In the genomic region with DNA sequence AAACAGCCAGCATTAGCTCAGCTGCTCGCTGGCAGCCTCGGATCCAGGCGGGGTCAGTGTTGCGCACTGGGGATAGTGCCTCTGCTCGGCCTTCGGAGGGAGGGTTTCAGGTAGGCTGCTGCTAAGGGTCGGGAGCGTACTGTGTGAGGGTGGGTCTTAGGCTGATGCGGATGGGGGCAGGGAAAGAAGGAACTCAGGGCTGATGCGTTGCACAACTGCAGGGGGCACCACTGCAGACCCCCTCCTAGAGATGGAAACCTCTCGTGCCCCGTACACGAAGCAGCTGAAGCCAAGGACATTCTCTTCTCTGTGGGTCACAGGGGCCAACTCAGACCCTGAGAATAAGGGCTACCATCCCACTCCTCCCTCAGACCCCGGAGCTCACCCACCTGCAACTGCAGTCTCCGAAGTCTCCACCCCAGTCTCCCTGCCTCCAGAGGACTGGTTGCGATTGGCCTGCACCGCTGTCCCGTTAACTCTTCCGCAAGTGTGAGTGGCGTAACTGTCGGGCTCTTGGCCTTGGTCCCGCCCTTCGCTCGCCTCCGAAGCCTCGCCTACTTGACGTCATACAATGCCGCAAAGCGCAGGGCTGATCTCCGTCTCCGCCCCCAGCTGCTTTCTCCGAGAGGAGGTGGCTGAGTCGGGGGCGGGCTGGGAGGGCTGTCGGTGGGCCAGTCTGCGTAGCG, we compare ENCODE assay signal across 1 cellular context.
TF ChIP-seq lines count a peak whose summit lies in the region.

A gene with protein sequence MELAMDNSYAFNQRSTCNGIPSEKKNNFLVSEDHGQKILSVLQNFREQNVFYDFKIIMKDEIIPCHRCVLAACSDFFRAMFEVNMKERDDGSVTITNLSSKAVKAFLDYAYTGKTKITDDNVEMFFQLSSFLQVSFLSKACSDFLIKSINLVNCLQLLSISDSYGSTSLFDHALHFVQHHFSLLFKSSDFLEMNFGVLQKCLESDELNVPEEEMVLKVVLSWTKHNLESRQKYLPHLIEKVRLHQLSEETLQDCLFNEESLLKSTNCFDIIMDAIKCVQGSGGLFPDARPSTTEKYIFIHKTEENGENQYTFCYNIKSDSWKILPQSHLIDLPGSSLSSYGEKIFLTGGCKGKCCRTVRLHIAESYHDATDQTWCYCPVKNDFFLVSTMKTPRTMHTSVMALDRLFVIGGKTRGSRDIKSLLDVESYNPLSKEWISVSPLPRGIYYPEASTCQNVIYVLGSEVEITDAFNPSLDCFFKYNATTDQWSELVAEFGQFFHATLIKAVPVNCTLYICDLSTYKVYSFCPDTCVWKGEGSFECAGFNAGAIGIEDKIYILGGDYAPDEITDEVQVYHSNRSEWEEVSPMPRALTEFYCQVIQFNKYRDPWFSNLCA (minus strand): TSS at position 425 of the 686 bp plus-strand sequence. CDS start 18,250 bp downstream, outside the sequence.

TF ChIP-seq in HepG2, 621 proteins besides CTCF, POLR2A, EP300 and RAD21 (continued from another document and continues in another):
- no peak for TF ChIP-seq GATAD1 (CRISPR knock-in tag; IDR thresholded peaks at IDR 0.05)
- no peak for TF ChIP-seq ZNF724P (CRISPR knock-in tag; IDR thresholded peaks at IDR 0.05; ENCODE audit: borderline replicate concordance)
- TF ChIP-seq RNF2 (conservative IDR thresholded peaks at IDR 0.05; ENCODE audit: low read depth) = 0 out of 2 replicates have a peak, but pooled peaks have one; percentile 38
- TF ChIP-seq, protein P1, sequence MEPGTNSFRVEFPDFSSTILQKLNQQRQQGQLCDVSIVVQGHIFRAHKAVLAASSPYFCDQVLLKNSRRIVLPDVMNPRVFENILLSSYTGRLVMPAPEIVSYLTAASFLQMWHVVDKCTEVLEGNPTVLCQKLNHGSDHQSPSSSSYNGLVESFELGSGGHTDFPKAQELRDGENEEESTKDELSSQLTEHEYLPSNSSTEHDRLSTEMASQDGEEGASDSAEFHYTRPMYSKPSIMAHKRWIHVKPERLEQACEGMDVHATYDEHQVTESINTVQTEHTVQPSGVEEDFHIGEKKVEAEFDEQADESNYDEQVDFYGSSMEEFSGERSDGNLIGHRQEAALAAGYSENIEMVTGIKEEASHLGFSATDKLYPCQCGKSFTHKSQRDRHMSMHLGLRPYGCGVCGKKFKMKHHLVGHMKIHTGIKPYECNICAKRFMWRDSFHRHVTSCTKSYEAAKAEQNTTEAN (CRISPR knock-in tag; conservative IDR thresholded peaks at IDR 0.05) = no peak
- peak; percentile 73; the same call in 1 of the 2 replicates for TF ChIP-seq ZNF124 (CRISPR knock-in tag; IDR thresholded peaks at IDR 0.05)
- 0 out of 4 replicates have a peak, but pooled peaks of 1 of the 2 experiments have one; percentile 16 for TF ChIP-seq ATF4 (CRISPR knock-in tag; IDR thresholded peaks at IDR 0.05)
- TF ChIP-seq NFATC3 (CRISPR knock-in tag; IDR thresholded peaks at IDR 0.05) = no peak
- TF ChIP-seq BORCS8-MEF2B (CRISPR knock-in tag; IDR thresholded peaks at IDR 0.05) = peak; percentile 71; the same call in 1 of the 2 replicates
- 0 out of 2 replicates have a peak, but pooled peaks have one; percentile 3 for TF ChIP-seq FOXK1 (CRISPR knock-in tag; IDR thresholded peaks at IDR 0.05; ENCODE audit: borderline replicate concordance, low read depth)
- TF ChIP-seq, protein P2, sequence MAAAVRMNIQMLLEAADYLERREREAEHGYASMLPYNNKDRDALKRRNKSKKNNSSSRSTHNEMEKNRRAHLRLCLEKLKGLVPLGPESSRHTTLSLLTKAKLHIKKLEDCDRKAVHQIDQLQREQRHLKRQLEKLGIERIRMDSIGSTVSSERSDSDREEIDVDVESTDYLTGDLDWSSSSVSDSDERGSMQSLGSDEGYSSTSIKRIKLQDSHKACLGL (CRISPR knock-in tag; IDR thresholded peaks at IDR 0.05) = no peak
- TF ChIP-seq LBX2 (CRISPR knock-in tag; IDR thresholded peaks at IDR 0.05; ENCODE audit: borderline replicate concordance) = no peak
- TF ChIP-seq ZNF24 (IDR thresholded peaks at IDR 0.05) = 0 out of 2 replicates have a peak, but pooled peaks have one; percentile 6
- TF ChIP-seq CREB1 (IDR thresholded peaks at IDR 0.05) = peak; percentile 89
- TF ChIP-seq CREB1 (CRISPR knock-in tag; IDR thresholded peaks at IDR 0.05) = peak; percentile 85
- TF ChIP-seq ZNF550 (CRISPR knock-in tag; IDR thresholded peaks at IDR 0.05; ENCODE audit: borderline replicate concordance) = 0 out of 2 replicates have a peak, but pooled peaks have one; percentile 68
- no peak for TF ChIP-seq PCBP2 (optimal IDR thresholded peaks at IDR 0.05; ENCODE audit: low read depth, low read length, poor library complexity, severe bottlenecking)
- TF ChIP-seq AFF4 (CRISPR knock-in tag; IDR thresholded peaks at IDR 0.05) = no peak
- TF ChIP-seq ZNF329 (CRISPR knock-in tag; IDR thresholded peaks at IDR 0.05; ENCODE audit: low read depth) = 0 out of 2 replicates have a peak, but pooled peaks have one; percentile 75
- no peak for TF ChIP-seq RFX3 (CRISPR knock-in tag; IDR thresholded peaks at IDR 0.05)
- TF ChIP-seq FOXK2 (IDR thresholded peaks at IDR 0.05) = no peak
- no peak for TF ChIP-seq ZNF207 (IDR thresholded peaks at IDR 0.05; ENCODE audit: borderline replicate concordance)
- TF ChIP-seq ZNF282 (IDR thresholded peaks at IDR 0.05; ENCODE audit: partially characterized antibody) = no peak
- no peak for TF ChIP-seq ZEB1 (IDR thresholded peaks at IDR 0.05; ENCODE audit: insufficient replicate concordance, low read depth)
- TF ChIP-seq ZSCAN29 (CRISPR knock-in tag; conservative IDR thresholded peaks at IDR 0.05) = 0 out of 2 replicates have a peak, but pooled peaks have one; percentile 50
- TF ChIP-seq, protein P3, sequence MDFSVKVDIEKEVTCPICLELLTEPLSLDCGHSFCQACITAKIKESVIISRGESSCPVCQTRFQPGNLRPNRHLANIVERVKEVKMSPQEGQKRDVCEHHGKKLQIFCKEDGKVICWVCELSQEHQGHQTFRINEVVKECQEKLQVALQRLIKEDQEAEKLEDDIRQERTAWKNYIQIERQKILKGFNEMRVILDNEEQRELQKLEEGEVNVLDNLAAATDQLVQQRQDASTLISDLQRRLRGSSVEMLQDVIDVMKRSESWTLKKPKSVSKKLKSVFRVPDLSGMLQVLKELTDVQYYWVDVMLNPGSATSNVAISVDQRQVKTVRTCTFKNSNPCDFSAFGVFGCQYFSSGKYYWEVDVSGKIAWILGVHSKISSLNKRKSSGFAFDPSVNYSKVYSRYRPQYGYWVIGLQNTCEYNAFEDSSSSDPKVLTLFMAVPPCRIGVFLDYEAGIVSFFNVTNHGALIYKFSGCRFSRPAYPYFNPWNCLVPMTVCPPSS (IDR thresholded peaks at IDR 0.05) = no peak
- peak; percentile 37; the same call in 1 of the 2 replicates for TF ChIP-seq ZBTB20 (CRISPR knock-in tag; IDR thresholded peaks at IDR 0.05; ENCODE audit: borderline replicate concordance, low read depth)
- TF ChIP-seq, protein P4, sequence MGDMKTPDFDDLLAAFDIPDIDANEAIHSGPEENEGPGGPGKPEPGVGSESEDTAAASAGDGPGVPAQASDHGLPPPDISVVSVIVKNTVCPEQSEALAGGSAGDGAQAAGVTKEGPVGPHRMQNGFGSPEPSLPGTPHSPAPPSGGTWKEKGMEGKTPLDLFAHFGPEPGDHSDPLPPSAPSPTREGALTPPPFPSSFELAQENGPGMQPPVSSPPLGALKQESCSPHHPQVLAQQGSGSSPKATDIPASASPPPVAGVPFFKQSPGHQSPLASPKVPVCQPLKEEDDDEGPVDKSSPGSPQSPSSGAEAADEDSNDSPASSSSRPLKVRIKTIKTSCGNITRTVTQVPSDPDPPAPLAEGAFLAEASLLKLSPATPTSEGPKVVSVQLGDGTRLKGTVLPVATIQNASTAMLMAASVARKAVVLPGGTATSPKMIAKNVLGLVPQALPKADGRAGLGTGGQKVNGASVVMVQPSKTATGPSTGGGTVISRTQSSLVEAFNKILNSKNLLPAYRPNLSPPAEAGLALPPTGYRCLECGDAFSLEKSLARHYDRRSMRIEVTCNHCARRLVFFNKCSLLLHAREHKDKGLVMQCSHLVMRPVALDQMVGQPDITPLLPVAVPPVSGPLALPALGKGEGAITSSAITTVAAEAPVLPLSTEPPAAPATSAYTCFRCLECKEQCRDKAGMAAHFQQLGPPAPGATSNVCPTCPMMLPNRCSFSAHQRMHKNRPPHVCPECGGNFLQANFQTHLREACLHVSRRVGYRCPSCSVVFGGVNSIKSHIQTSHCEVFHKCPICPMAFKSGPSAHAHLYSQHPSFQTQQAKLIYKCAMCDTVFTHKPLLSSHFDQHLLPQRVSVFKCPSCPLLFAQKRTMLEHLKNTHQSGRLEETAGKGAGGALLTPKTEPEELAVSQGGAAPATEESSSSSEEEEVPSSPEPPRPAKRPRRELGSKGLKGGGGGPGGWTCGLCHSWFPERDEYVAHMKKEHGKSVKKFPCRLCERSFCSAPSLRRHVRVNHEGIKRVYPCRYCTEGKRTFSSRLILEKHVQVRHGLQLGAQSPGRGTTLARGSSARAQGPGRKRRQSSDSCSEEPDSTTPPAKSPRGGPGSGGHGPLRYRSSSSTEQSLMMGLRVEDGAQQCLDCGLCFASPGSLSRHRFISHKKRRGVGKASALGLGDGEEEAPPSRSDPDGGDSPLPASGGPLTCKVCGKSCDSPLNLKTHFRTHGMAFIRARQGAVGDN (CRISPR knock-in tag; IDR thresholded peaks at IDR 0.05) = peak; percentile 47
- TF ChIP-seq MATR3 (CRISPR knock-in tag; IDR thresholded peaks at IDR 0.05) = no peak
- no peak for TF ChIP-seq ZKSCAN1 (IDR thresholded peaks at IDR 0.05; ENCODE audit: low read length)
- TF ChIP-seq ZNF337 (CRISPR knock-in tag; IDR thresholded peaks at IDR 0.05; ENCODE audit: borderline replicate concordance, low read depth) = 0 out of 2 replicates have a peak, but pooled peaks have one; percentile 10
- TF ChIP-seq, protein P5, sequence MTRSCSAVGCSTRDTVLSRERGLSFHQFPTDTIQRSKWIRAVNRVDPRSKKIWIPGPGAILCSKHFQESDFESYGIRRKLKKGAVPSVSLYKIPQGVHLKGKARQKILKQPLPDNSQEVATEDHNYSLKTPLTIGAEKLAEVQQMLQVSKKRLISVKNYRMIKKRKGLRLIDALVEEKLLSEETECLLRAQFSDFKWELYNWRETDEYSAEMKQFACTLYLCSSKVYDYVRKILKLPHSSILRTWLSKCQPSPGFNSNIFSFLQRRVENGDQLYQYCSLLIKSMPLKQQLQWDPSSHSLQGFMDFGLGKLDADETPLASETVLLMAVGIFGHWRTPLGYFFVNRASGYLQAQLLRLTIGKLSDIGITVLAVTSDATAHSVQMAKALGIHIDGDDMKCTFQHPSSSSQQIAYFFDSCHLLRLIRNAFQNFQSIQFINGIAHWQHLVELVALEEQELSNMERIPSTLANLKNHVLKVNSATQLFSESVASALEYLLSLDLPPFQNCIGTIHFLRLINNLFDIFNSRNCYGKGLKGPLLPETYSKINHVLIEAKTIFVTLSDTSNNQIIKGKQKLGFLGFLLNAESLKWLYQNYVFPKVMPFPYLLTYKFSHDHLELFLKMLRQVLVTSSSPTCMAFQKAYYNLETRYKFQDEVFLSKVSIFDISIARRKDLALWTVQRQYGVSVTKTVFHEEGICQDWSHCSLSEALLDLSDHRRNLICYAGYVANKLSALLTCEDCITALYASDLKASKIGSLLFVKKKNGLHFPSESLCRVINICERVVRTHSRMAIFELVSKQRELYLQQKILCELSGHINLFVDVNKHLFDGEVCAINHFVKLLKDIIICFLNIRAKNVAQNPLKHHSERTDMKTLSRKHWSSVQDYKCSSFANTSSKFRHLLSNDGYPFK (CRISPR knock-in tag; IDR thresholded peaks at IDR 0.05; ENCODE audit: borderline replicate concordance) = peak; percentile 29; the same call in 1 of the 2 replicates
- no peak for TF ChIP-seq ZNF775 (CRISPR knock-in tag; IDR thresholded peaks at IDR 0.05; ENCODE audit: borderline replicate concordance)
